In the genomic region with DNA sequence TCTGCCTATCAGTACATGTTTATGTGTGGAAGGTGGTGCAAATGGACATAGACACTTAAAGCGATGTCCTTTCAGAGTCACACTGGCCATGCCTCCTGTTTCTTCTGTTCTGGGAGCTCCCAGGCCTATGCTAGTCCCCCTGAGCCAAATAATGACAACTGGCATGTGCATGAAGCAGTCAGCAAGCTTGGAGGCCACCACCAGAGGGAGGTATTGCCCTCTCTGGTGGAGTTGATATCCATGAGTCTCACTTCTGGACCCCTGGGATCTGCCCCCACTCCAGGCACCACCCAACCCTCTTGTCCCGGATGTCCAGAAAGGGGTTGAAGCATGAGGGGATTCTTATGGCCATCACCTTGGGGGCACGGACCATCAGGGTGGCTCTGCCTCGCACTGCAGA, we compare ENCODE assay signal across 8 cellular contexts.
A peak's percentile ranks its signal among the peaks of the same experiment; 100 is the strongest.
DNase-seq lines count a peak whose midpoint lies in the region; ATAC-seq lines count a peak whose summit lies in the region.

No MANE protein-coding gene starts in this region.

- CTCF ChIA-PET in activated CD4-positive, alpha-beta T cell treated with anti-CD3 and anti-CD28 coated beads for 36 hours (lab: Charles Lee) = interaction anchor here (0.6 to 2.8 kb wide), 9 partner anchors 13 to 1705 kb away, joined by 3 to 15 read pairs (median 3); no protein-coding TSS in a partner anchor

- no peak overlapping the region for H3K4me3 Mint-ChIP-seq in activated CD4-positive, alpha-beta T cell treated with anti-CD3 and anti-CD28 coated beads for 36 hours

- no peaks in the 10 kb centered on the region for H3K27me3 Mint-ChIP-seq in activated CD4-positive, alpha-beta T cell treated with anti-CD3 and anti-CD28 coated beads for 36 hours

- ATAC-seq in activated CD4-positive, alpha-beta T cell treated with anti-CD3 and anti-CD28 coated beads for 36 hours = no peak
- ATAC-seq in HG03432 (IDR thresholded peaks at IDR 0.05; ENCODE audit: unreplicated experiment) (peak; percentile 69), HG02759 (IDR thresholded peaks at IDR 0.05; ENCODE audit: unreplicated experiment) (no peak)

- no peaks in the 10 kb centered on the region for H3K9me3 Mint-ChIP-seq in activated CD4-positive, alpha-beta T cell treated with anti-CD3 and anti-CD28 coated beads for 36 hours (ENCODE audit: low read depth)

- intact Hi-C loops in activated CD4-positive, alpha-beta T cell treated with anti-CD3 and anti-CD28 coated beads for 36 hours (cut with DNase I, micrococcal nuclease) = loop anchor here (1.0 to 5.0 kb wide), 2 partner anchors 194 kb away; no protein-coding TSS in a partner anchor

- no peaks in the 10 kb centered on the region for H3K4me1 Mint-ChIP-seq in activated CD4-positive, alpha-beta T cell treated with anti-CD3 and anti-CD28 coated beads for 36 hours

- POLR2A ChIA-PET in activated CD4-positive, alpha-beta T cell treated with anti-CD3 and anti-CD28 coated beads for 36 hours (lab: Charles Lee) = no interaction called here

- H3K27ac Mint-ChIP-seq in activated CD4-positive, alpha-beta T cell treated with anti-CD3 and anti-CD28 coated beads for 36 hours = no peak overlapping the region

- peak; percentile 63 for DNase-seq in activated CD4-positive, alpha-beta T cell treated with anti-CD3 and anti-CD28 coated beads for 36 hours
- DNase-seq in activated CD4-positive, alpha-beta T cell treated with anti-CD3 and anti-CD28 coated beads for 4 hours = no peak
- DNase-seq in UCSD-AML1 (lab: John Stamatoyannopoulos, UW; ENCODE audit: unreplicated experiment) (peak; percentile 28), germinal center (ENCODE audit: low spot score) (peak; percentile 14), NCI-H2196 (lab: John Stamatoyannopoulos, UW; ENCODE audit: unreplicated experiment) (no peak)
- peak; percentile 2 for DNase-seq in stimulated activated CD8-positive, alpha-beta memory T cell treated with anti-CD3 and anti-CD28 coated beads, Interleukin-4, amount 100 ng/mL, for 24 hours (ENCODE audit: low read depth)

- H3K36me3 Mint-ChIP-seq in activated CD4-positive, alpha-beta T cell treated with anti-CD3 and anti-CD28 coated beads for 36 hours (ENCODE audit: low read depth) = no peaks in the 10 kb centered on the region

Comparison
In these comparisons a context has a peak if more than half of its experiments do, and no peak if none do; other contexts are left out.
1. DNase-seq: peak in activated CD4-positive, alpha-beta T cell treated with anti-CD3 and anti-CD28 coated beads for 36 hours (single experiment), UCSD-AML1 (single experiment), germinal center (single experiment) and stimulated activated CD8-positive, alpha-beta memory T cell treated with anti-CD3 and anti-CD28 coated beads, Interleukin-4, amount 100 ng/mL, for 24 hours (single experiment); none in activated CD4-positive, alpha-beta T cell treated with anti-CD3 and anti-CD28 coated beads for 4 hours (0 of 2) and NCI-H2196 (single experiment).